Comparison of ENCODE assay signal across 1 cellular context in genomic region chr6:127475135-127475822, GRCh38.
A peak's percentile ranks its signal among the peaks of the same experiment; 100 is the strongest.
TF ChIP-seq lines count a peak whose summit lies in the region.

No MANE protein-coding gene starts in this region.

TF ChIP-seq in GM12878, 131 proteins besides CTCF, POLR2A, EP300 and RAD21:
- TF ChIP-seq ZBED1 (IDR thresholded peaks at IDR 0.05; ENCODE audit: borderline replicate concordance) (no peak), LARP7 (IDR thresholded peaks at IDR 0.05) (no peak), WRNIP1 (IDR thresholded peaks at IDR 0.05; ENCODE audit: borderline replicate concordance, low read depth, low read length) (no peak), MAX (IDR thresholded peaks at IDR 0.05; ENCODE audit: low read depth, low read length) (no peak), TCF3 (IDR thresholded peaks at IDR 0.05; ENCODE audit: borderline replicate concordance, insufficient read depth, low read depth, low read length) (0 out of 2 replicates have a peak, but pooled peaks have one; percentile 50), CHD4 (IDR thresholded peaks at IDR 0.05) (no peak)
